18 cellular contexts compared by ENCODE assay signal in the genomic region with DNA sequence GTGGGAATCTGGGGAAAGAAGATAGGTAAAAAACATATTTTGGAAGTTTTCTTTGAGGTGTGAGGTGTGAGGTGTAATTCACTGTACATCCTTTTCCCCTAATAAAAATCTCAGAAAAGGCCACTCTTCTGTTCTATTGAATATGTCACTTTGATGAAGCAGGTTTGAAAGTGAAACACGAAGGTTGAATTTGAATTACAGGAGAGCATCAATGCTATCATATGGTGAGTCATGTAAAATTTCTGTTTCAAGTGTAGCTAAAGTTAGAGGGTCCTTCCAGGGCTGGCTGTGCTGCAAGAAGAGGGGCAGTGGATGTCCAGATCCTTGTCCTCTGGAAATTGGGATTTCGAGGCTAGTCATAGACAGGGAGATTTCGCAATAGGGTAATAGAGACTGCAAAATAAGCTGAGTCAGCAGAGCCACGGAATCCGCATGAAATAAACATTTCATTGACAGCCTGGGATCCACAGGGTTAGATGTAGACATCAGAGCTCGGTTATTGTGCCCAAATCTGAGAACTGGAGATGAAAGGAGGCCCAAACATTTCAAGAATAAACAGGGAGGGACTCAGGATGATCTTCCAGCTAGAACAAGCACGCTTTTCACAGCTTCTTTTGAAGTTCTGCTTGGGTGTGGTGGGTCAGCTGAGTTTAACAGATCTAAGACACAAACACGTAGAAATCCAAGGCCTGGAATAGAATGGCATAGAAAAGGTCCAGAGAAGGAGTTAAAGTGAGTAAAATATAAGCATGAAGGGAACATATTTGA.
A peak's percentile ranks its signal among the peaks of the same experiment; 100 is the strongest.
DNase-seq lines count a peak whose midpoint lies in the region; ATAC-seq, FAIRE-seq and TF ChIP-seq lines count a peak whose summit lies in the region.
"Had no signal": no experiment of that assay in that cellular context is flagged by ENCODE, and none has a peak within 500 bp of the region (broad histone marks: within the 10 kb centered on the region; RNA-seq: fewer than 3 reads in every experiment).

No MANE protein-coding gene starts in this region.

- no peak for TF ChIP-seq POLR2A in A549 (IDR thresholded peaks at IDR 0.05; ENCODE audit: low read length)
- TF ChIP-seq POLR2A in IMR-90 (IDR thresholded peaks at IDR 0.05; ENCODE audit: low read depth, low read length): no peak

- H3K9ac ChIP-seq in IMR-90 (ENCODE audit: low read depth, low read length) (no peak overlapping the region), mesenchymal stem cell (ENCODE audit: low read length) (peak overlapping the region; percentile 24)

- H4K8ac ChIP-seq in IMR-90 (ENCODE audit: low read depth in 2 of 2, low read length in 2 of 2) (no peak overlapping the region), mesenchymal stem cell (ENCODE audit: low read length) (no peak overlapping the region)

- in situ Hi-C loops in IMR-90 (cut with MboI; ENCODE audit: low sequenced_read_pairs): no loop called here

- 68% methylated on average over 8 of the region's 8 CpGs for WGBS in A549 (ENCODE audit: missing lambda C conversion rate)
- 48% methylated on average over 3 of the region's 8 CpGs; no CpG with 5 or more reads in 1 of the 2 experiments for WGBS in IMR-90 (ENCODE audit: extremely low coverage in 2 of 2, insufficient read length in 1 of 2), 2 experiments
- 40% methylated on average over 8 of the region's 8 CpGs for WGBS in mesenchymal stem cell

- H3K4ac ChIP-seq in IMR-90 (ENCODE audit: low read depth, low read length) (no peak overlapping the region), mesenchymal stem cell (ENCODE audit: low read depth in 1 of 2, low read length in 2 of 2) (peak overlapping the region in 1 of 2 experiments; percentile 11)

- H2BK5ac ChIP-seq in IMR-90 (ENCODE audit: low read depth, low read length, poor library complexity, severe bottlenecking) (no peak overlapping the region), mesenchymal stem cell (ENCODE audit: low read depth, low read length, poor library complexity, severe bottlenecking) (no peak overlapping the region)

- dilution Hi-C loops in IMR-90 (cut with HindIII; ENCODE audit: low sequenced_read_pairs, unreplicated experiment): no loop called here

- H2BK120ac ChIP-seq in IMR-90 (ENCODE audit: low read depth, low read length) (peak overlapping the region; percentile 20; the same call in 1 of the 2 replicates), mesenchymal stem cell (ENCODE audit: low read depth, low read length) (no peak overlapping the region)

- H2AK5ac ChIP-seq in IMR-90 (ENCODE audit: low read depth, low read length) (no peak overlapping the region), mesenchymal stem cell (ENCODE audit: low read length, severe bottlenecking) (no peak overlapping the region)

- H3K9me1 ChIP-seq in IMR-90 (ENCODE audit: insufficient read depth, low read length): 0 out of 2 replicates have a peak, but pooled peaks cover 3% of the 10 kb centered on the region

- H3K9me3 ChIP-seq in A549: no peaks in the 10 kb centered on the region
- H3K9me3 ChIP-seq in IMR-90 (ENCODE audit: control insufficient read depth, insufficient read depth, low read length): no peaks in the 10 kb centered on the region
- no peaks in the 10 kb centered on the region for H3K9me3 ChIP-seq in mesenchymal stem cell (ENCODE audit: control insufficient read depth, low read length)
- H3K9me3 ChIP-seq: uterus had no signal

- H3K4me3 ChIP-seq in A549 (no peak overlapping the region), IMR-90 (ENCODE audit: insufficient read depth, low read depth, low read length) (no peak overlapping the region), mesenchymal stem cell (ENCODE audit: insufficient read depth in 1 of 2, low read depth in 1 of 2, low read length in 2 of 2) (peak overlapping the region in 1 of 2 experiments; percentile 34)
- H3K4me3 ChIP-seq: lung, uterus had no signal

- no peak for ATAC-seq in A549
- ATAC-seq in IMR-90 (ENCODE audit: low read depth): peak; percentile 49

- H3K27me3 ChIP-seq in IMR-90 (ENCODE audit: control insufficient read depth, insufficient read depth, low read length): 0 out of 2 replicates have a peak, but pooled peaks cover 2% of the 10 kb centered on the region
- no peaks in the 10 kb centered on the region for H3K27me3 ChIP-seq in mesenchymal stem cell (ENCODE audit: control insufficient read depth in 1 of 2, insufficient read depth in 1 of 2, low read length in 2 of 2)
- H3K27me3 ChIP-seq: uterus had no signal

- H3K79me1 ChIP-seq in IMR-90 (ENCODE audit: low read depth in 1 of 2, low read length in 2 of 2): no peaks in the 10 kb centered on the region
- H3K79me1 ChIP-seq in mesenchymal stem cell (replicated peaks; ENCODE audit: low read length, poor library complexity, severe bottlenecking): no peaks in the 10 kb centered on the region

- no peak overlapping the region for H2BK15ac ChIP-seq in IMR-90 (ENCODE audit: low read depth, low read length)
- H2BK15ac ChIP-seq in mesenchymal stem cell (ENCODE audit: low read depth, poor library complexity, severe bottlenecking): no peak overlapping the region

- intact Hi-C loops in IMR-90 (cut with micrococcal nuclease): no loop called here

- no peak for TF ChIP-seq EP300 in A549 (IDR thresholded peaks at IDR 0.05)

- H3K36me3 ChIP-seq in IMR-90 (ENCODE audit: control insufficient read depth, insufficient read depth, low read length) (no peaks in the 10 kb centered on the region), mesenchymal stem cell (ENCODE audit: control insufficient read depth in 1 of 2, insufficient read depth in 2 of 2, low read depth in 1 of 2, low read length in 2 of 2) (no peaks in the 10 kb centered on the region)
- H3K36me3 ChIP-seq: uterus had no signal

- peak overlapping the region in 1 of 2 experiments; percentile 20 for H2BK12ac ChIP-seq in mesenchymal stem cell (ENCODE audit: low read length in 2 of 2)

- FAIRE-seq in A549 (lab: Jason Lieb, UNC): no peak
- FAIRE-seq: GM12891, GM19239 had no signal

- CTCF ChIA-PET in A549 (lab: Yijun Ruan, JAX) (interaction anchor here (1.2 to 2.6 kb wide), 4 partner anchors 9 to 57 kb away, joined by 3 to 10 read pairs (median 6); no protein-coding TSS in a partner anchor), IMR-90 (lab: Yijun Ruan, JAX) (interaction anchor here (1.2 to 1.7 kb wide), 4 partner anchors 11 to 195 kb away, joined by 3 to 10 read pairs (median 4); no protein-coding TSS in a partner anchor)

- no TSS peak for BruUV-seq in IMR-90 (replicated peaks; lab: Mats Ljungman, UMichigan)

- POLR2A ChIA-PET in A549 (lab: Yijun Ruan, JAX): no interaction called here
- POLR2A ChIA-PET in IMR-90 (lab: Charles Lee; ENCODE audit: unreplicated experiment): interaction anchor here (0.6 kb wide), 1 partner anchor 9 kb away, joined by 3 read pairs; no protein-coding TSS in a partner anchor

- H3K23ac ChIP-seq in IMR-90 (ENCODE audit: low read depth, low read length) (no peak overlapping the region; the same call in 1 of the 2 replicates), mesenchymal stem cell (ENCODE audit: low read length in 2 of 2) (no peak overlapping the region)

- H3K4me1 ChIP-seq in A549 (peaks cover 62% of the 10 kb centered on the region), IMR-90 (ENCODE audit: control insufficient read depth, insufficient read depth, low read length) (peaks cover 2% of the 10 kb centered on the region; the same call in 1 of the 2 replicates), mesenchymal stem cell (ENCODE audit: control insufficient read depth, insufficient read depth, low read depth, low read length) (peaks cover 2% of the 10 kb centered on the region)
- H3K4me1 ChIP-seq: uterus had no signal

- H3K18ac ChIP-seq in IMR-90 (ENCODE audit: low read depth, low read length) (no peak overlapping the region), mesenchymal stem cell (ENCODE audit: low read depth in 1 of 2, low read length in 2 of 2) (no peak overlapping the region)

- TF ChIP-seq CTCF in A549 (IDR thresholded peaks at IDR 0.05) (no peak), IMR-90 (conservative IDR thresholded peaks at IDR 0.05; ENCODE audit: low read depth, low read length) (no peak)

- H3K4me2 ChIP-seq in A549 (peak overlapping the region; percentile 28), IMR-90 (ENCODE audit: low read depth, low read length) (peak overlapping the region; percentile 56), mesenchymal stem cell (ENCODE audit: low read length, poor library complexity, severe bottlenecking) (no peak overlapping the region)

- H4K20me1 ChIP-seq in IMR-90 (ENCODE audit: insufficient read depth, low read length): no peaks in the 10 kb centered on the region

- peak overlapping the region; percentile 2 to 54; a peak in 4 of 6 replicates for H3K27ac ChIP-seq in A549
- no peak overlapping the region for H3K27ac ChIP-seq in IMR-90 (ENCODE audit: insufficient read depth, low read length)
- no peak overlapping the region for H3K27ac ChIP-seq in mesenchymal stem cell (ENCODE audit: low read length, poor library complexity, severe bottlenecking)
- H3K27ac ChIP-seq: uterus had no signal

- H4K5ac ChIP-seq in IMR-90 (ENCODE audit: low read depth, low read length): no peak overlapping the region

- no peak for TF ChIP-seq RAD21 in A549 (conservative IDR thresholded peaks at IDR 0.05 in 1 of 2, IDR thresholded peaks at IDR 0.05 in 1 of 2)
- no peak for TF ChIP-seq RAD21 in IMR-90 (IDR thresholded peaks at IDR 0.05; ENCODE audit: low read length)

- peak overlapping the region; percentile 5 for H2BK20ac ChIP-seq in IMR-90 (ENCODE audit: low read depth, low read length)

- H3K56ac ChIP-seq in IMR-90 (ENCODE audit: extremely low read depth, insufficient read depth, low read length): no peak overlapping the region

- H3K14ac ChIP-seq in IMR-90 (replicated peaks; ENCODE audit: low read depth, low read length) (no peak overlapping the region; the same call in 1 of the 2 replicates), mesenchymal stem cell (ENCODE audit: low read length in 2 of 2) (no peak overlapping the region)

- no peak overlapping the region for H2AK9ac ChIP-seq in IMR-90 (replicated peaks; ENCODE audit: low read depth, low read length, poor library complexity)

- H2AFZ ChIP-seq in IMR-90 (replicated peaks; ENCODE audit: low read length, poor library complexity) (no peak overlapping the region), mesenchymal stem cell (ENCODE audit: low read depth, low read length) (no peak overlapping the region)

- no peak overlapping the region for H4K91ac ChIP-seq in IMR-90 (ENCODE audit: insufficient read depth, low read depth, low read length)
- H4K91ac ChIP-seq in mesenchymal stem cell (ENCODE audit: low read length): no peak overlapping the region

- DNase-seq in A549 (ENCODE audit: low read depth in 1 of 2, low spot score in 1 of 2) (no peak), IMR-90 (peak; percentile 54), astrocyte of the hippocampus (ENCODE audit: low read depth, low spot score) (peak; percentile 24), mesenchymal stem cell (peak; percentile 52), HuH-7 (ENCODE audit: low spot score) (no peak), T-helper 1 cell (no peak), HPDE6-E6E7 (ENCODE audit: extremely low spot score) (no peak), dedifferentiated amniotic fluid mesenchymal stem cell (ENCODE audit: extremely low spot score) (no peak)
- DNase-seq: activated T-cell treated with anti-CD3 and anti-CD28 coated beads for 4 hours, endodermal cell, GOT3, NCI-H1436, NCI-H69, Right ventricle myocardium superior, uterus had no signal

TF ChIP-seq in A549, 52 proteins besides CTCF, POLR2A, EP300 and RAD21 (continues in another document):
- TF ChIP-seq CHD4 (IDR thresholded peaks at IDR 0.05; ENCODE audit: borderline replicate concordance): no peak

TF ChIP-seq in IMR-90, 13 proteins besides CTCF, POLR2A, EP300 and RAD21 (continues in another document):
- no peak for TF ChIP-seq CHD1 (IDR thresholded peaks at IDR 0.05; ENCODE audit: low read depth, low read length)

Comparison
In these comparisons a context has a peak if more than half of its experiments do, and no peak if none do; other contexts are left out.
1. DNase-seq: peak in IMR-90 (single experiment), astrocyte of the hippocampus (single experiment) and mesenchymal stem cell (single experiment); none in A549 (0 of 2), HuH-7 (single experiment), T-helper 1 cell (0 of 5), HPDE6-E6E7 (single experiment) and dedifferentiated amniotic fluid mesenchymal stem cell (single experiment).
2. H3K27ac ChIP-seq: peak in A549 (2 of 2); none in IMR-90 (single experiment) and mesenchymal stem cell (single experiment).